26 cellular contexts compared by ENCODE assay signal in the genomic region with DNA sequence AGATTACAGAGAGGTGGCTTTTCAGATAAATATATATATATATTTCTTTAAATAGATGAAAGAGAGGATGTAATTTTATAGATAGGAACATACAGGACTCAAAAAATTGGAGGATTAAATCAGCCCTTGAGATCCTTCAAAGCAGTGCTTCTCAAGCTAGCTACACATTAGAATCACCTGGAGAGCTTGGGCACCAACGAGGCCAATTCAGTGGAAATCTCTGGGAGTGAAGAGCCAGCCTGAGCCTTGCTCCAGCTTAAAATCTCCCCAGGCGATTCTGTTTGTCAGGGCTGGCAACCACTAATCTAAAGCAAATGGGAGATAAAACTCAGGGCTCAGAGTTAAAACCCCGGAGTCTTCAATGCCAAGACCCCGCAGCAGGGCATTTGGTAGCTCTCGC. TPM values are rescaled to one million over a fixed set of nuclear protein-coding genes. Genes with fewer than 3 reads are reported as not detected.
"Had no signal": no experiment of that assay in that cellular context is flagged by ENCODE, and none has a peak within 500 bp of the region (broad histone marks: within the 10 kb centered on the region; RNA-seq: fewer than 3 reads in every experiment).

No MANE protein-coding gene starts in this region.

- H3K27me3 ChIP-seq: esophagus muscularis mucosa, gastrocnemius medialis, tibial artery had no signal

- H3K36me3 ChIP-seq: esophagus muscularis mucosa, gastrocnemius medialis, heart right ventricle, spleen, tibial artery had no signal

- DNase-seq: effector memory CD8-positive, alpha-beta T cell; gastrocnemius medialis; heart right ventricle; hypothalamus; natural killer cell; posterior cingulate gyrus; spleen; stimulated activated CD4-positive, alpha-beta T cell treated with anti-CD3 and anti-CD28 coated beads, Interleukin-15, amount 100 ng/mL, for 24 hours; stimulated activated CD4-positive, alpha-beta T cell treated with anti-CD3 and anti-CD28 coated beads, Interleukin-1b, Interleukin-23, amount 100 ng/mL, for 48 hours; stimulated activated CD4-positive, alpha-beta T cell treated with anti-CD3 and anti-CD28 coated beads, Interleukin-4, amount 100 ng/mL, for 24 hours; tibial artery had no signal

- H3K27ac ChIP-seq: esophagus muscularis mucosa, gastrocnemius medialis, heart right ventricle, spleen, tibial artery had no signal

- H3K36me3 Mint-ChIP-seq: natural killer cell; stimulated activated memory B cell treated with anti-CD40 and anti-IgM and Interleukin-4, amounts not matched to agents 10 μg/mL and 1 μg/mL and 100 μg/mL, for 72 hours had no signal

- H3K4me3 ChIP-seq: esophagus muscularis mucosa, gastrocnemius medialis, heart right ventricle, spleen, tibial artery had no signal

- H3K27ac Mint-ChIP-seq: dendritic cell treated with granulocyte-macrophage colony-stimulating factor and Interleukin-4, amounts not matched to agents 40 ng/mL and 50 ng/mL, for 4 days; effector memory CD8-positive, alpha-beta T cell; natural killer cell; stimulated activated memory B cell treated with anti-CD40 and anti-IgM and Interleukin-4, amounts not matched to agents 10 μg/mL and 1 μg/mL and 100 μg/mL, for 72 hours; stimulated activated naive CD8-positive, alpha-beta T cell treated with anti-CD3 and anti-CD28 coated beads, Interleukin-15, Interleukin-2, amounts not matched to agents 100 ng/mL and 50 ng/mL, for 24 hours had no signal

- H3K4me3 Mint-ChIP-seq: dendritic cell treated with granulocyte-macrophage colony-stimulating factor and Interleukin-4, amounts not matched to agents 40 ng/mL and 50 ng/mL, for 4 days; natural killer cell; neural crest cell; stimulated activated memory B cell treated with anti-CD40 and anti-IgM and Interleukin-4, amounts not matched to agents 10 μg/mL and 1 μg/mL and 100 μg/mL, for 72 hours; stimulated activated naive CD8-positive, alpha-beta T cell treated with anti-CD3 and anti-CD28 coated beads, Interleukin-15, Interleukin-2, amounts not matched to agents 100 ng/mL and 50 ng/mL, for 24 hours had no signal

- H3K9me3 ChIP-seq: esophagus muscularis mucosa, gastrocnemius medialis, heart right ventricle, spleen, tibial artery had no signal

- H3K9me3 Mint-ChIP-seq: dendritic cell treated with granulocyte-macrophage colony-stimulating factor and Interleukin-4, amounts not matched to agents 40 ng/mL and 50 ng/mL, for 4 days; effector memory CD8-positive, alpha-beta T cell; natural killer cell; neural crest cell; stimulated activated memory B cell treated with anti-CD40 and anti-IgM and Interleukin-4, amounts not matched to agents 10 μg/mL and 1 μg/mL and 100 μg/mL, for 72 hours; stimulated activated naive CD8-positive, alpha-beta T cell treated with anti-CD3 and anti-CD28 coated beads, Interleukin-15, Interleukin-2, amounts not matched to agents 100 ng/mL and 50 ng/mL, for 24 hours had no signal

RNA-seq across cellular contexts. Expression of gene ACOD1, which starts 28.6 kb away (rescaled TPM):
- total RNA-seq: esophagus muscularis mucosa, fibroblast of villous mesenchyme, gastrocnemius medialis, lung microvascular endothelial cell, mucosa of gallbladder, myocyte, natural killer cell, neural crest cell, osteocyte, pulmonary artery endothelial cell, sciatic nerve, skeletal muscle tissue, ureter had no signal
- polyA plus RNA-seq: heart right ventricle, liver had no signal
